Comparison of ENCODE assay signal across 18 cellular contexts in the genomic region with DNA sequence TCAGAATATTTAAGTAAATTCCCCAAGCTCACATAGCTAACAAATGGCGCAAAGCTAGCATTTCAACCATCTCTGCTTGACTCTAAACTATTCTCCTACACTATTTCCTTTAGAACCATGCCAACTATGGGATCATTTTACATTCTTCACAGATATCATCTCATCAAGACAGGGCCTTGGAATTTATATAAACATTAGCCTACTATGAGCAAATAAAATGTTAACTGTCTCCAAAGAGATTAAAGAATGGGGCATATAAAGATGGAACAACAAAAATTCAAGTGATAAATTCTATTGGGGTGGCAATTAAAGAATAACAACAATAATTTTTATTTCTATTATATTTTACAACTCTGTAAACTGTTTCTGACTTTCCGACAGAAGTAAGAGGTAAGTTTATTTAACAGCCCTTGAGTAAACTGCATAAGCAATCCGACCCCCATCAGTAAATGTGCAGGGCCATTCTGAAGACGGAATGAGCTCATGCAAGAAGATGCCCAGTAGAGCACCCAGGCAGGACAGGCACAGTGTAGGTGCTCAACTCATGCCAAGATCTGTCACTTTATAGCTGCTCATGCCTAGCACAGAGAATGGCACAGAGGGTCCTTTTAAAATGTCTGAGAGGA.
DNase-seq lines count a peak whose midpoint lies in the region; ATAC-seq and TF ChIP-seq lines count a peak whose summit lies in the region.
"Had no signal": no experiment of that assay in that cellular context is flagged by ENCODE, and none has a peak within 500 bp of the region (broad histone marks: within the 10 kb centered on the region; RNA-seq: fewer than 3 reads in every experiment).

No MANE protein-coding gene starts in this region.

- no peak for TF ChIP-seq CTCF in LNCaP clone FGC (IDR thresholded peaks at IDR 0.05; ENCODE audit: control insufficient read depth, extremely low read depth, insufficient read depth)

- H3K36me3 ChIP-seq in skeletal muscle satellite cell (ENCODE audit: insufficient read depth, low read length) = no peaks in the 10 kb centered on the region
- H3K36me3 ChIP-seq: SJCRH30 had no signal

- H3K4me3 Mint-ChIP-seq in activated CD8-positive, alpha-beta T cell treated with anti-CD3 and anti-CD28 coated beads, Interleukin-2, amount 10 ng/mL, durations not matched to agents 7 days and 5 days = no peak overlapping the region
- H3K4me3 Mint-ChIP-seq: CD8-positive, alpha-beta T cell had no signal

- no peaks in the 10 kb centered on the region for H3K9me3 ChIP-seq in skeletal muscle satellite cell (replicated peaks; ENCODE audit: low read length)
- H3K9me3 ChIP-seq: SJCRH30 had no signal

- H3K27me3 Mint-ChIP-seq in activated CD8-positive, alpha-beta T cell treated with anti-CD3 and anti-CD28 coated beads, Interleukin-2, amount 10 ng/mL, durations not matched to agents 7 days and 5 days (ENCODE audit: low read depth) = no peaks in the 10 kb centered on the region

- H3K9me3 Mint-ChIP-seq in activated CD8-positive, alpha-beta T cell treated with anti-CD3 and anti-CD28 coated beads, Interleukin-2, amount 10 ng/mL, durations not matched to agents 7 days and 5 days (ENCODE audit: insufficient read depth) = no peaks in the 10 kb centered on the region
- H3K9me3 Mint-ChIP-seq: CD8-positive, alpha-beta T cell had no signal

- H3K36me3 Mint-ChIP-seq in activated CD8-positive, alpha-beta T cell treated with anti-CD3 and anti-CD28 coated beads, Interleukin-2, amount 10 ng/mL, durations not matched to agents 7 days and 5 days (ENCODE audit: low read depth) = no peaks in the 10 kb centered on the region

- peak; percentile 6 for DNase-seq in DMS 273 (lab: John Stamatoyannopoulos, UW; ENCODE audit: unreplicated experiment)
- no peak for DNase-seq in DMS 273 treated with DMSO at 0.1 percent for 48 hours (lab: John Stamatoyannopoulos, UW)
- peak; percentile 84 for DNase-seq in LNCaP clone FGC (ENCODE audit: low read depth)
- DNase-seq in dedifferentiated amniotic fluid mesenchymal stem cell (ENCODE audit: extremely low spot score) = peak; percentile 92
- DNase-seq in activated CD8-positive, alpha-beta T cell treated with anti-CD3 and anti-CD28 coated beads, Interleukin-2, amount 10 ng/mL, durations not matched to agents 7 days and 5 days = no peak
- no peak for DNase-seq in stimulated activated CD4-positive, alpha-beta T cell treated with anti-CD3 and anti-CD28 coated beads, Interleukin-2, amount 100 ng/mL, for 48 hours
- DNase-seq: 8988T; AML-193; CD8-positive, alpha-beta T cell; H7; Karpas-422; NCI-H1417 treated with DMSO at 0.1 percent for 48 hours; NCI-H2029 treated with DMSO at 0.1 percent for 48 hours; NCI-H526 treated with DMSO at 0.1 percent for 48 hours; OCI-M1; SJCRH30 had no signal

- POLR2A ChIA-PET in activated CD8-positive, alpha-beta T cell treated with anti-CD3 and anti-CD28 coated beads, Interleukin-2, amount 10 ng/mL, durations not matched to agents 7 days and 5 days (lab: Charles Lee) = no interaction called here

- peak overlapping the region; percentile 25 for H3K4me2 ChIP-seq in skeletal muscle satellite cell (ENCODE audit: low read length)

- H3K9ac ChIP-seq in skeletal muscle satellite cell (ENCODE audit: low read depth, low read length) = no peak overlapping the region

- no peak for ATAC-seq in GM19351 (IDR thresholded peaks at IDR 0.05; ENCODE audit: unreplicated experiment)
- ATAC-seq in activated CD8-positive, alpha-beta T cell treated with anti-CD3 and anti-CD28 coated beads, Interleukin-2, amount 10 ng/mL, durations not matched to agents 7 days and 5 days = no peak
- ATAC-seq: CD8-positive, alpha-beta T cell had no signal

- H3K4me3 ChIP-seq in LNCaP clone FGC (ENCODE audit: low read depth, low read length) (no peak overlapping the region), skeletal muscle satellite cell (ENCODE audit: low read length) (no peak overlapping the region)
- H3K4me3 ChIP-seq: SJCRH30 had no signal

- peaks cover 14% of the 10 kb centered on the region for H3K4me1 ChIP-seq in skeletal muscle satellite cell (ENCODE audit: control insufficient read depth, insufficient read depth, low read length)

- no peaks in the 10 kb centered on the region for H3K4me1 Mint-ChIP-seq in activated CD8-positive, alpha-beta T cell treated with anti-CD3 and anti-CD28 coated beads, Interleukin-2, amount 10 ng/mL, durations not matched to agents 7 days and 5 days (ENCODE audit: low read depth)

- no peak overlapping the region for H3K27ac Mint-ChIP-seq in activated CD8-positive, alpha-beta T cell treated with anti-CD3 and anti-CD28 coated beads, Interleukin-2, amount 10 ng/mL, durations not matched to agents 7 days and 5 days
- H3K27ac Mint-ChIP-seq: CD8-positive, alpha-beta T cell had no signal

- CTCF ChIA-PET in activated CD8-positive, alpha-beta T cell treated with anti-CD3 and anti-CD28 coated beads, Interleukin-2, amount 10 ng/mL, durations not matched to agents 7 days and 5 days (lab: Charles Lee) = no interaction called here

- no peaks in the 10 kb centered on the region for H3K27me3 ChIP-seq in skeletal muscle satellite cell (ENCODE audit: control insufficient read depth, insufficient read depth, low read length)
- H3K27me3 ChIP-seq: SJCRH30 had no signal

Comparison
In these comparisons a context has a peak if more than half of its experiments do, and no peak if none do; other contexts are left out.
1. DNase-seq: peak in DMS 273 (single experiment), LNCaP clone FGC (single experiment) and dedifferentiated amniotic fluid mesenchymal stem cell (single experiment); none in DMS 273 treated with DMSO at 0.1 percent for 48 hours (single experiment), activated CD8-positive, alpha-beta T cell treated with anti-CD3 and anti-CD28 coated beads, Interleukin-2, amount 10 ng/mL, durations not matched to agents 7 days and 5 days (single experiment) and stimulated activated CD4-positive, alpha-beta T cell treated with anti-CD3 and anti-CD28 coated beads, Interleukin-2, amount 100 ng/mL, for 48 hours (0 of 2).